ENCODE assay signal across 15 cellular contexts in genomic region chr7:66267249-66267648, GRCh38.
A peak's percentile ranks its signal among the peaks of the same experiment; 100 is the strongest.
DNase-seq lines count a peak whose midpoint lies in the region; ATAC-seq, FAIRE-seq and TF ChIP-seq lines count a peak whose summit lies in the region.
"Had no signal": no experiment of that assay in that cellular context is flagged by ENCODE, and none has a peak within 500 bp of the region (broad histone marks: within the 10 kb centered on the region; RNA-seq: fewer than 3 reads in every experiment).

No MANE protein-coding gene starts in this region.

- H3K36me3 ChIP-seq in left lung (peaks cover 0 to 8% of the 10 kb centered on the region in 2 donors), tibial nerve (peaks cover 0 to 9% (median 0%) of the 10 kb centered on the region in 3 donors), WERI-Rb-1 (no peaks in the 10 kb centered on the region)

- peaks cover 10 to 28% of the 10 kb centered on the region in 2 donors for H3K4me1 ChIP-seq in left lung
- H3K4me1 ChIP-seq in tibial nerve, result peaks cover 0 to 22% (median 3%) of the 10 kb centered on the region in 4 donors

- H3K27ac ChIP-seq in left lung (peak overlapping the region; percentile 46 to 60), tibial nerve (peak overlapping the region in 3 of 4 donors; percentile 38 to 86 (median 77)), WERI-Rb-1 (no peak overlapping the region)
- H3K27ac ChIP-seq: RWPE1 had no signal

- H3K4me3 ChIP-seq in left lung (no peak overlapping the region), tibial nerve (peak overlapping the region in 1 of 4 donors; percentile 4), WERI-Rb-1 (ENCODE audit: low read depth, low read length) (no peak overlapping the region)
- H3K4me3 ChIP-seq: K562 had no signal

- peak; percentile 59 for ATAC-seq in left lung
- ATAC-seq: activated T-helper 17 cell treated with anti-CD3 and anti-CD28 coated beads, Interleukin-2, amount 50 U/mL, for 72 hours; K562 had no signal

- peaks cover 11 to 31% of the 10 kb centered on the region in 2 donors for H3K9me3 ChIP-seq in left lung
- H3K9me3 ChIP-seq in tibial nerve, result peaks cover 6 to 26% (median 15%) of the 10 kb centered on the region in 4 donors
- H3K9me3 ChIP-seq in WERI-Rb-1 (ENCODE audit: severe bottlenecking), result no peaks in the 10 kb centered on the region

- WGBS in tibial nerve, 2 donors, result 15 to 18% methylated on average over 2 of the region's 2 CpGs

- FAIRE-seq in H54 (lab: Jason Lieb, UNC) (peak; percentile 60), endometrium (lab: Jason Lieb, UNC) (peak; percentile 99)
- FAIRE-seq: GM18507, K562, keratinocyte had no signal

- peak in 1 of 2 donors; percentile 73 for TF ChIP-seq EP300 in tibial nerve (IDR thresholded peaks at IDR 0.05)

- no peaks in the 10 kb centered on the region for H3K27me3 ChIP-seq in left lung
- no peaks in the 10 kb centered on the region for H3K27me3 ChIP-seq in tibial nerve
- no peaks in the 10 kb centered on the region for H3K27me3 ChIP-seq in WERI-Rb-1 (ENCODE audit: insufficient read depth, low read depth, severe bottlenecking)

- no peak for TF ChIP-seq CTCF in left lung (IDR thresholded peaks at IDR 0.05)
- TF ChIP-seq CTCF in tibial nerve (IDR thresholded peaks at IDR 0.05), result no peak
- no peak for TF ChIP-seq CTCF in WERI-Rb-1 (IDR thresholded peaks at IDR 0.05; ENCODE audit: low read depth, low read length)

- TF ChIP-seq POLR2A in H54 (IDR thresholded peaks at IDR 0.05; ENCODE audit: low read depth, low read length) (no peak), tibial nerve (IDR thresholded peaks at IDR 0.05) (no peak)

- no peak for DNase-seq in H54 (ENCODE audit: insufficient read length, low spot score)
- DNase-seq in left lung, result no peak
- peak in 1 of 2 donors; percentile 85 for DNase-seq in tibial nerve (ENCODE audit: low spot score in 2 of 2)
- DNase-seq in NCI-H1105 (lab: John Stamatoyannopoulos, UW), result no peak
- no peak for DNase-seq in effector CD8-positive, alpha-beta T cell (lab: John Stamatoyannopoulos, UW)
- DNase-seq in stimulated activated CD4-positive, alpha-beta T cell treated with anti-CD3 and anti-CD28 coated beads, Interleukin-15, amount 100 ng/mL, for 24 hours, result no peak
- DNase-seq in WERI-Rb-1, result no peak
- DNase-seq: effector memory CD4-positive, alpha-beta T cell; NCI-H2227 treated with DMSO at 0.1 percent for 48 hours had no signal

- intact Hi-C loops in left lung (cut with DNase I), result no loop called here
